16 cellular contexts compared by ENCODE assay signal in the genomic region with DNA sequence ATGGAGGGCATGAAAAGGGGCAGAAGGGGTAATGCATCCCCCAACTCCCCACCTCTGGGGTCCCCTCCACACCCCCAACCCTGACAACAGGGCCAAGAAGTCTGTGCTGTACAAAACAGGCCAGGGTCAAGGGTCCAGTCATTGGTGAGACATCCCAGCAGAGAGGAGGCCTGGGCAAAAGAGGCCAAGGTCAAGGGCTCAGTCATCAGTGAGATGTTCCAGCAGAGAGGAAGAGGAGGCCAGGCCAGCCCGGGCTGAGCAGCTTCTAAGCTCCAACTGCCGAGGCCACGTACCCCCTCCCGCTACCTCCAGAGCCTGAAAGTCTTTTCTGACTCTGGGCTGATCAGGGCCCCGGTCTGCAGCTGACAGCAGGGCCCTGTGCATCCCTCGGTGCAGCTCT. TPM values are rescaled to one million over a fixed set of nuclear protein-coding genes. Genes with fewer than 3 reads are reported as not detected.
"Had no signal": no experiment of that assay in that cellular context is flagged by ENCODE, and none has a peak within 500 bp of the region (broad histone marks: within the 10 kb centered on the region; RNA-seq: fewer than 3 reads in every experiment).

No MANE protein-coding gene starts in this region.

- H3K27ac Mint-ChIP-seq: activated B cell treated with CpG ODN at 0.5 μM for 24 hours; activated CD4-positive, alpha-beta T cell treated with anti-CD3 and anti-CD28 coated beads, Interleukin-2, amount 10 ng/mL, durations not matched to agents 24 days and 14 days; activated CD8-positive, alpha-beta memory T cell treated with anti-CD3 and anti-CD28 coated beads, Interleukin-2, amount 10 ng/mL, durations not matched to agents 7 days and 5 days; activated naive CD4-positive, alpha-beta T cell treated with anti-CD3 and anti-CD28 coated beads, Interleukin-2, amount 50 U/mL, for 72 hours; activated naive CD8-positive, alpha-beta T cell treated with anti-CD3 and anti-CD28 coated beads, Interleukin-2, amount 50 U/mL, for 24 hours; activated T-cell treated with anti-CD3 and anti-CD28 coated beads, Interleukin-2, amount 50 U/mL, for 24 hours; activated T-helper 1 cell treated with anti-CD3 and anti-CD28 coated beads, Interleukin-12 subunit alpha, Interleukin-12 subunit beta, Interleukin-2, Interleukin-4 antibody, amounts not matched to agents 30 ng/mL and 10 ng/mL and 1 ng/mL, durations not matched to agents 14 hours and 24 hours and 36 hours; T-helper 17 cell had no signal

- H3K9me3 Mint-ChIP-seq: activated B cell treated with CpG ODN at 0.5 μM for 24 hours; activated CD4-positive, alpha-beta T cell treated with anti-CD3 and anti-CD28 coated beads, Interleukin-2, amount 10 ng/mL, durations not matched to agents 24 days and 14 days; activated naive CD4-positive, alpha-beta T cell treated with anti-CD3 and anti-CD28 coated beads, Interleukin-2, amount 50 U/mL, for 72 hours; activated naive CD8-positive, alpha-beta T cell treated with anti-CD3 and anti-CD28 coated beads, Interleukin-2, amount 50 U/mL, for 24 hours; activated T-cell treated with anti-CD3 and anti-CD28 coated beads, Interleukin-2, amount 50 U/mL, for 24 hours; activated T-helper 1 cell treated with anti-CD3 and anti-CD28 coated beads, Interleukin-12 subunit alpha, Interleukin-12 subunit beta, Interleukin-2, Interleukin-4 antibody, amounts not matched to agents 30 ng/mL and 10 ng/mL and 1 ng/mL, durations not matched to agents 14 hours and 24 hours and 36 hours had no signal

- DNase-seq: NCI-H1105 treated with DMSO at 0.1 percent for 48 hours, NCI-H1436 treated with DMSO at 0.1 percent for 48 hours, NCI-H187 treated with DMSO at 0.1 percent for 48 hours, NCI-H2081 treated with DMSO at 0.1 percent for 48 hours, NCI-H446 had no signal

- H3K36me3 Mint-ChIP-seq: activated CD8-positive, alpha-beta memory T cell treated with anti-CD3 and anti-CD28 coated beads, Interleukin-2, amount 10 ng/mL, durations not matched to agents 7 days and 5 days; activated naive CD4-positive, alpha-beta T cell treated with anti-CD3 and anti-CD28 coated beads, Interleukin-2, amount 50 U/mL, for 72 hours had no signal

- H3K36me3 ChIP-seq: brain microvascular endothelial cell, cardiac muscle cell had no signal

- H3K4me3 Mint-ChIP-seq: activated B cell treated with CpG ODN at 0.5 μM for 24 hours; activated CD4-positive, alpha-beta T cell treated with anti-CD3 and anti-CD28 coated beads, Interleukin-2, amount 10 ng/mL, durations not matched to agents 24 days and 14 days; activated CD8-positive, alpha-beta memory T cell treated with anti-CD3 and anti-CD28 coated beads, Interleukin-2, amount 10 ng/mL, durations not matched to agents 7 days and 5 days; activated naive CD8-positive, alpha-beta T cell treated with anti-CD3 and anti-CD28 coated beads, Interleukin-2, amount 50 U/mL, for 24 hours; activated T-cell treated with anti-CD3 and anti-CD28 coated beads, Interleukin-2, amount 50 U/mL, for 24 hours; activated T-helper 1 cell treated with anti-CD3 and anti-CD28 coated beads, Interleukin-12 subunit alpha, Interleukin-12 subunit beta, Interleukin-2, Interleukin-4 antibody, amounts not matched to agents 30 ng/mL and 10 ng/mL and 1 ng/mL, durations not matched to agents 14 hours and 24 hours and 36 hours; T-helper 17 cell had no signal

- H3K27ac ChIP-seq: brain microvascular endothelial cell, cardiac muscle cell had no signal

- H3K4me3 ChIP-seq: cardiac muscle cell had no signal

RNA-seq across cellular contexts. Expression of gene LHFPL4, which starts 52.4 kb away (rescaled TPM):
- total RNA-seq: activated B cell treated with CpG ODN at 0.5 μM for 24 hours; activated CD4-positive, alpha-beta T cell treated with anti-CD3 and anti-CD28 coated beads, Interleukin-2, amount 10 ng/mL, durations not matched to agents 24 days and 14 days; activated CD8-positive, alpha-beta memory T cell treated with anti-CD3 and anti-CD28 coated beads, Interleukin-2, amount 10 ng/mL, durations not matched to agents 7 days and 5 days; activated naive CD4-positive, alpha-beta T cell treated with anti-CD3 and anti-CD28 coated beads, Interleukin-2, amount 50 U/mL, for 72 hours; activated T-helper 1 cell treated with anti-CD3 and anti-CD28 coated beads, Interleukin-12 subunit alpha, Interleukin-12 subunit beta, Interleukin-2, Interleukin-4 antibody, amounts not matched to agents 30 ng/mL and 10 ng/mL and 1 ng/mL, durations not matched to agents 14 hours and 24 hours and 36 hours; cardiac muscle cell; PC-3; T-helper 17 cell had no signal
